In the genomic region with DNA sequence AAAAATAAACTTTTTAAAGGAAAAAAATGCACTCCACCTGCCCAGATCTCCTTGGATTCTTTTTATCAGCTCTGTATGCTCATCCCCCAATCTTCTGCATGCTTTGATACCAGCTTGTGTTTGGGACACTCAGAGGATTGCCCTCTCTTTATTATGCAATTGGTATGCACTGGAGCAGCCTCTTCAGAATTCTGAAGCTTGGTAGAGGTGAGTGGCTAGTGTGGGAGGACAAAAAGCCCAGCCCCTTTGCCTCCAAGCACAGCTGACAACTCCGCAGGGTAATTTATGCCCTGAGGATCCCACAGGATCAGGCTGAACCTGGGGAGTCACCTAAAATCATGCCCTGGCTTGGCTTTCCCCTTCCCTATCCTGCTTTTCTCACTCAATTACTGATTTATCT, we compare ENCODE assay signal across 24 cellular contexts. TPM values are rescaled to one million over a fixed set of nuclear protein-coding genes. Genes with fewer than 3 reads are reported as not detected.
"Had no signal": no experiment of that assay in that cellular context is flagged by ENCODE, and none has a peak within 500 bp of the region (broad histone marks: within the 10 kb centered on the region; RNA-seq: fewer than 3 reads in every experiment).

No MANE protein-coding gene starts in this region.

- H3K4me1 Mint-ChIP-seq: brain, neural progenitor cell had no signal

- DNase-seq: activated CD4-positive, CD25-positive, alpha-beta regulatory T cell treated with anti-CD3 and anti-CD28 coated beads, Interleukin-2, amount 50 U/mL, for 72 hours; activated gamma-delta T cell treated with Interleukin-2 at 50 U/mL for 16 hours; activated T-cell treated with anti-CD3 and anti-CD28 coated beads, Interleukin-2, amount 50 U/mL, for 1 hour; aorta; central memory CD4-positive, alpha-beta T cell; dermis blood vessel endothelial cell; effector CD8-positive, alpha-beta T cell; foreskin melanocyte; glutamatergic neuron; naive thymus-derived CD4-positive, alpha-beta T cell; sigmoid colon; stimulated activated CD4-positive, alpha-beta T cell treated with anti-CD3 and anti-CD28 coated beads, Interleukin-4, amount 100 ng/mL, for 1 hour; stimulated activated naive CD4-positive, alpha-beta T cell; testis had no signal

- H3K27me3 Mint-ChIP-seq: activated naive CD4-positive, alpha-beta T cell treated with anti-CD3 and anti-CD28 coated beads, Interleukin-2, amount 50 U/mL, for 24 hours had no signal

- H3K4me3 Mint-ChIP-seq: activated naive CD4-positive, alpha-beta T cell treated with anti-CD3 and anti-CD28 coated beads, Interleukin-2, amount 50 U/mL, for 24 hours; brain; naive thymus-derived CD4-positive, alpha-beta T cell; neural progenitor cell; T-helper 2 cell treated with Interferon-gamma antibody and Interleukin-4, amounts not matched to agents 5 μg/mL and 100 μg/mL, for 36 hours had no signal

- H3K4me3 ChIP-seq: hepatocyte, neural progenitor cell, sigmoid colon, testis had no signal

- H3K36me3 Mint-ChIP-seq: activated naive CD4-positive, alpha-beta T cell treated with anti-CD3 and anti-CD28 coated beads, Interleukin-2, amount 50 U/mL, for 24 hours; brain; neural progenitor cell had no signal

- ATAC-seq: naive thymus-derived CD4-positive, alpha-beta T cell had no signal

- H3K9me3 Mint-ChIP-seq: activated naive CD4-positive, alpha-beta T cell treated with anti-CD3 and anti-CD28 coated beads, Interleukin-2, amount 50 U/mL, for 24 hours; brain; neural progenitor cell; T-helper 2 cell treated with Interferon-gamma antibody and Interleukin-4, amounts not matched to agents 5 μg/mL and 100 μg/mL, for 36 hours had no signal

- H3K27ac ChIP-seq: hepatocyte, neural progenitor cell, sigmoid colon, testis had no signal

- H3K9me3 ChIP-seq: sigmoid colon, testis had no signal

- H3K9ac ChIP-seq: neural progenitor cell had no signal

- H3K36me3 ChIP-seq: neural progenitor cell, sigmoid colon had no signal

- H3K27me3 ChIP-seq: neural progenitor cell, testis had no signal

- H3K4me1 ChIP-seq: neural progenitor cell, testis had no signal

- H3K27ac Mint-ChIP-seq: activated naive CD4-positive, alpha-beta T cell treated with anti-CD3 and anti-CD28 coated beads, Interleukin-2, amount 50 U/mL, for 24 hours; brain; naive thymus-derived CD4-positive, alpha-beta T cell; neural progenitor cell; T-helper 2 cell treated with Interferon-gamma antibody and Interleukin-4, amounts not matched to agents 5 μg/mL and 100 μg/mL, for 36 hours had no signal

RNA-seq across cellular contexts. Expression of a gene that starts 16.7 kb away (rescaled TPM):
- total RNA-seq: aorta, dermis blood vessel endothelial cell, hepatocyte, lower leg skin, osteoblast, posterior vena cava, renal cortical epithelial cell, sigmoid colon, testis, ureter had no signal
